8 cellular contexts compared by ENCODE assay signal in the genomic region with DNA sequence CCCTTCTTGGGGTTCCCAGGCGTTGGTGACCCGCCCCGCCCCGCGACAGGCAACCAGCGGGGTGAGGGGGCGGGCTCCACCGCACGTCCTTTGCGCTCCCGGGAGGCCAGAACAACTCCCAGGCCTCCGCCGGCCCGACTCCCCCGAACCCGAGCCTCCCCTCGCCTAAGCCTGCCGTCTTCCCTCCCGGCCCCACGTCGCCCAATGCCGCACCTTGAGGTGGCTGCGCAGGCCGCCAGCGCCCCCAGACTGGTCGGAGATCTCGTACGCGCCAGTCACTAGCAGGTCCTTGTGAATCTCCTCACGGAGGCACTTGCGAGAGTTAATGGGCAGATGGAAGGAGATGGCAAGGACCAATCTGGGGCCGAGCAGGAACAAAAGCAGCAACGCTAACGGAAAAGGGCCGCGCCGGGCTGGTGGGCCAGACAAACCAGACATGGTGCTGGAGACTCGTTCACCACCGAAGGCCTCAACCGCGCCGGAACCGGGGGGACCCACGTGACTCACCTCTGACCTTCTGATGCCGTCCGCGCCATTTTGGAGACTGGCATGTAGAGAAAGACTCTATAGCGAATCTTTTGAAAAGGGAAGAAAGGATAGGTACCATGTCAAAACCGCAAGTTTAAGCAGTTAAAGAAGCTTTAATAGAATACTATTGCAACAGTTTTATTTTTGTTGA.
A peak's percentile ranks its signal among the peaks of the same experiment; 100 is the strongest.
DNase-seq lines count a peak whose midpoint lies in the region; ATAC-seq and TF ChIP-seq lines count a peak whose summit lies in the region.

A gene (minus strand): TSS at position 471 of the 679 bp plus-strand sequence. CDS start 33 bp downstream, at position 438.

- TF ChIP-seq POLR2A in Raji (IDR thresholded peaks at IDR 0.05; ENCODE audit: insufficient read depth, low read depth, low read length) = peak; percentile 71

- peak; percentile 85 for DNase-seq in DMS153 (lab: John Stamatoyannopoulos, UW)
- peak; percentile 89 for DNase-seq in activated gamma-delta T cell treated with Interleukin-2 at 50 U/mL for 16 hours
- DNase-seq in foreskin melanocyte = peak; percentile 90

- H3K4me1 ChIP-seq in HUES48 (ENCODE audit: control insufficient read depth, insufficient read depth, low read length) = peaks cover 2% of the 10 kb centered on the region; the same call in 1 of the 2 replicates
- peaks cover 2% of the 10 kb centered on the region for H3K4me1 ChIP-seq in neuron (ENCODE audit: insufficient read depth, low read length)
- peaks cover 0 to 31% (median 27%) of the 10 kb centered on the region in 5 donors for H3K4me1 ChIP-seq in subcutaneous abdominal adipose tissue (ENCODE audit: control insufficient read depth in 5 of 5, insufficient read depth in 5 of 5, low read length in 5 of 5)

- peak within 1 kb of the TSS; percentile 57 for H2AFZ ChIP-seq in neuron (ENCODE audit: low read depth, low read length)

- H3K9me3 ChIP-seq in HUES48 (ENCODE audit: control insufficient read depth, insufficient read depth, low read length) (no peaks in the 10 kb centered on the region), neuron (ENCODE audit: low read length) (no peaks in the 10 kb centered on the region), subcutaneous abdominal adipose tissue (ENCODE audit: control insufficient read depth in 5 of 5, low read length in 5 of 5) (no peaks in the 10 kb centered on the region)

- H3K27ac ChIP-seq in HUES48 (ENCODE audit: low read depth, low read length) (peak within 1 kb of the TSS; percentile 97), subcutaneous abdominal adipose tissue (ENCODE audit: low read depth, low read length) (peak within 1 kb of the TSS; percentile 99)

- H3K4me3 ChIP-seq in HUES48 (ENCODE audit: low read depth, low read length) = peak within 1 kb of the TSS; percentile 99
- peak within 1 kb of the TSS; percentile 69 for H3K4me3 ChIP-seq in neuron (ENCODE audit: low read length)
- H3K4me3 ChIP-seq in subcutaneous abdominal adipose tissue (ENCODE audit: low read depth in 1 of 5, low read length in 5 of 5) = peak within 1 kb of the TSS; percentile 92 to 96 (median 95)

- ATAC-seq in GM21390 (IDR thresholded peaks at IDR 0.05; ENCODE audit: unreplicated experiment) = peak; percentile 70

- H3K9ac ChIP-seq in HUES48 (ENCODE audit: low read depth, low read length) (peak within 1 kb of the TSS; percentile 93), subcutaneous abdominal adipose tissue (ENCODE audit: low read length in 5 of 5) (peak within 1 kb of the TSS; percentile 93 to 100 (median 99))

- H3K27me3 ChIP-seq in HUES48 (ENCODE audit: control insufficient read depth, insufficient read depth, low read length) (no peaks in the 10 kb centered on the region), neuron (ENCODE audit: insufficient read depth, low read length) (peaks cover 2% of the 10 kb centered on the region), subcutaneous abdominal adipose tissue (ENCODE audit: control insufficient read depth in 5 of 5, insufficient read depth in 4 of 5, low read length in 5 of 5) (no peaks in the 10 kb centered on the region)

- H3K36me3 ChIP-seq in HUES48 (ENCODE audit: control insufficient read depth, insufficient read depth, low read length) (no peaks in the 10 kb centered on the region), neuron (ENCODE audit: insufficient read depth, low read length) (no peaks in the 10 kb centered on the region), subcutaneous abdominal adipose tissue (ENCODE audit: control insufficient read depth in 5 of 5, insufficient read depth in 5 of 5, low read length in 5 of 5) (no peaks in the 10 kb centered on the region)

Comparison
In these comparisons a context has a peak if more than half of its experiments do, and no peak if none do; other contexts are left out.
1. Peak in every context shown above with its lines: DNase-seq, ATAC-seq, H3K4me3 ChIP-seq and H3K27ac ChIP-seq.